ENCODE assay signal across 1 cellular context in the genomic region with DNA sequence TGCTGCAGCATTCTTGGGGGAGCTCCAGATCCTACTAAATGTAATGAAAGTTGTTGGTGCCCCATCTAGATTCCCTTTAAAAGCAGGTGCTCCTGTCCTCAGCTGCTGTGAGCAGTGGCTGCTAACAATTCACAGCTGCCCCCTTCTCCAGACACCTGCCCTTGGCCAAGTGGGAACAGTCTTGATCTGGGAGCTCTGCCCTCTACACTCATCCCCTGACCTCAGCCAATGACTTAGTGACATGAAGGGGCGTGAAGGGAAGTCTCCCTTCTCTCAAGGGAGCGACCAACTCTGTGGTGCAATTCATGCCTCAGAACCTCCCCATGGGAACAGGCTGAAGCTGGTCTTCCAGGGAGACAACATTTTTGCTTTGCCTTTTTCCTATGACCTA.
TF ChIP-seq lines count a peak whose summit lies in the region.

No MANE protein-coding gene starts in this region.

TF ChIP-seq in SK-N-SH, 30 proteins besides CTCF, POLR2A, EP300 and RAD21 (continued from another document):
- TF ChIP-seq, protein P1, sequence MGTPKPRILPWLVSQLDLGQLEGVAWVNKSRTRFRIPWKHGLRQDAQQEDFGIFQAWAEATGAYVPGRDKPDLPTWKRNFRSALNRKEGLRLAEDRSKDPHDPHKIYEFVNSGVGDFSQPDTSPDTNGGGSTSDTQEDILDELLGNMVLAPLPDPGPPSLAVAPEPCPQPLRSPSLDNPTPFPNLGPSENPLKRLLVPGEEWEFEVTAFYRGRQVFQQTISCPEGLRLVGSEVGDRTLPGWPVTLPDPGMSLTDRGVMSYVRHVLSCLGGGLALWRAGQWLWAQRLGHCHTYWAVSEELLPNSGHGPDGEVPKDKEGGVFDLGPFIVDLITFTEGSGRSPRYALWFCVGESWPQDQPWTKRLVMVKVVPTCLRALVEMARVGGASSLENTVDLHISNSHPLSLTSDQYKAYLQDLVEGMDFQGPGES (IDR thresholded peaks at IDR 0.05; ENCODE audit: low read depth, low read length): no peak
- TF ChIP-seq RXRA (IDR thresholded peaks at IDR 0.05; ENCODE audit: borderline replicate concordance, low read depth): no peak
- TF ChIP-seq RCOR1 (IDR thresholded peaks at IDR 0.05; ENCODE audit: low read length): no peak
- no peak for TF ChIP-seq YY1 (IDR thresholded peaks at IDR 0.05; ENCODE audit: low read depth)
- TF ChIP-seq, protein P2, sequence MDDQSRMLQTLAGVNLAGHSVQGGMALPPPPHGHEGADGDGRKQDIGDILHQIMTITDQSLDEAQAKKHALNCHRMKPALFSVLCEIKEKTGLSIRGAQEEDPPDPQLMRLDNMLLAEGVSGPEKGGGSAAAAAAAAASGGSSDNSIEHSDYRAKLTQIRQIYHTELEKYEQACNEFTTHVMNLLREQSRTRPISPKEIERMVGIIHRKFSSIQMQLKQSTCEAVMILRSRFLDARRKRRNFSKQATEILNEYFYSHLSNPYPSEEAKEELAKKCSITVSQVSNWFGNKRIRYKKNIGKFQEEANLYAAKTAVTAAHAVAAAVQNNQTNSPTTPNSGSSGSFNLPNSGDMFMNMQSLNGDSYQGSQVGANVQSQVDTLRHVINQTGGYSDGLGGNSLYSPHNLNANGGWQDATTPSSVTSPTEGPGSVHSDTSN (IDR thresholded peaks at IDR 0.05): no peak
- TF ChIP-seq GATA2 (CRISPR knock-in tag; IDR thresholded peaks at IDR 0.05): no peak
